Comparison of ENCODE assay signal across 1 cellular context in genomic region chr5:178426326-178427130, GRCh38.
TF ChIP-seq lines count a peak whose summit lies in the region.

No MANE protein-coding gene starts in this region.

TF ChIP-seq in H1, 55 proteins besides CTCF, POLR2A, EP300 and RAD21 (continued from another document):
- no peak for TF ChIP-seq EZH2 (IDR thresholded peaks at IDR 0.05; ENCODE audit: low read depth, low read length, severe bottlenecking)
- TF ChIP-seq KDM5A (IDR thresholded peaks at IDR 0.05; ENCODE audit: low read length), result no peak
- TF ChIP-seq EGR1 (IDR thresholded peaks at IDR 0.05; ENCODE audit: borderline replicate concordance, low read depth, low read length), result no peak
